In the genomic region with DNA sequence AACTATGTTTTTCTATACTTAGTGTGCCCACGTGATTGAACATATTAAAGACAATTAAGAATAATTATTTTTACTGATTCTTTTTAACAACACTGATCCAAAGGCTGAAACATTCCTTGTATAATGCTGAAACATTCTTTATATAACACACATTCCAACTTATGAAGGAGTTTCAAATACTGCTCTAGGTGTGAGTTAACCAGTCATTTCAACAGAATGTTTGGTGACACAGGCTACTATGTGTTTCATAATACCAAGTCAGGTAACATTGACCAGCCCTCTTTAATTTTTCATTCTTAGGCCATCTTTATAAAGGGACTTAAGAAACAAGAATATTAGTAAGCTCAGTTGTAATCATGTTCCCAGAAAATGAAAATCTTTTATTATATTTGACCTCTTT, we compare ENCODE assay signal across 24 cellular contexts.
DNase-seq lines count a peak whose midpoint lies in the region; ATAC-seq and TF ChIP-seq lines count a peak whose summit lies in the region.
"Had no signal": no experiment of that assay in that cellular context is flagged by ENCODE, and none has a peak within 500 bp of the region (broad histone marks: within the 10 kb centered on the region; RNA-seq: fewer than 3 reads in every experiment).

No MANE protein-coding gene starts in this region.

- H3K4me3 Mint-ChIP-seq in HFFc6: no peak overlapping the region; the same call in 1 of the 2 replicates
- H3K4me3 Mint-ChIP-seq: activated CD4-positive, alpha-beta memory T cell treated with anti-CD3 and anti-CD28 coated beads for 36 hours; CD14-positive monocyte; stimulated activated naive CD8-positive, alpha-beta T cell treated with anti-CD3 and anti-CD28 coated beads, Interleukin-15, amount 100 ng/mL, for 72 hours; T-cell had no signal

- H3K36me3 Mint-ChIP-seq in HFFc6 (ENCODE audit: low read depth): no peaks in the 10 kb centered on the region

- no peaks in the 10 kb centered on the region for H3K9me3 Mint-ChIP-seq in HFFc6
- H3K9me3 Mint-ChIP-seq: activated CD4-positive, alpha-beta memory T cell treated with anti-CD3 and anti-CD28 coated beads for 36 hours; CD14-positive monocyte; stimulated activated naive CD8-positive, alpha-beta T cell treated with anti-CD3 and anti-CD28 coated beads, Interleukin-15, amount 100 ng/mL, for 72 hours; T-cell had no signal

- no peaks in the 10 kb centered on the region for H3K27me3 ChIP-seq in foreskin keratinocyte
- H3K27me3 ChIP-seq: tibial artery had no signal

- DNase-seq in HFFc6 (no peak), astrocyte of the hippocampus (ENCODE audit: low read depth, low spot score) (peak; percentile 45), foreskin keratinocyte (peak; percentile 37 to 64), renal cortical epithelial cell (ENCODE audit: low read depth) (peak; percentile 84), caudate nucleus (lab: John Stamatoyannopoulos, UW) (no peak)
- DNase-seq: activated CD4-positive, alpha-beta memory T cell treated with anti-CD3 and anti-CD28 coated beads for 36 hours; activated effector memory CD4-positive, alpha-beta T cell treated with Interleukin-2 at 50 U/mL for 16 hours; head of caudate nucleus; left ventricle myocardium superior; MV-4-11; NCI-H1694; NCI-H524 treated with DMSO at 0.1 percent for 48 hours; NK-92 treated with Interleukin-12 subunit alpha and Interleukin-12 subunit beta, amount 100 ng/mL, for 24 hours; SIG-M5; stimulated activated naive CD8-positive, alpha-beta T cell treated with anti-CD3 and anti-CD28 coated beads, Interleukin-15, amount 100 ng/mL, for 72 hours; T-cell; tibial artery had no signal

- no peaks in the 10 kb centered on the region for H3K27me3 Mint-ChIP-seq in HFFc6 (ENCODE audit: insufficient read depth)
- H3K27me3 Mint-ChIP-seq: activated CD4-positive, alpha-beta memory T cell treated with anti-CD3 and anti-CD28 coated beads for 36 hours; stimulated activated naive CD8-positive, alpha-beta T cell treated with anti-CD3 and anti-CD28 coated beads, Interleukin-15, amount 100 ng/mL, for 72 hours; T-cell had no signal

- H3K27ac Mint-ChIP-seq in HFFc6: peak overlapping the region; percentile 54; the same call in 1 of the 2 replicates
- H3K27ac Mint-ChIP-seq: activated CD4-positive, alpha-beta memory T cell treated with anti-CD3 and anti-CD28 coated beads for 36 hours; CD14-positive monocyte; stimulated activated naive CD8-positive, alpha-beta T cell treated with anti-CD3 and anti-CD28 coated beads, Interleukin-15, amount 100 ng/mL, for 72 hours; T-cell had no signal

- ATAC-seq in foreskin keratinocyte: peak; percentile 60
- ATAC-seq in GM21737 (IDR thresholded peaks at IDR 0.05; ENCODE audit: unreplicated experiment): no peak
- ATAC-seq in HG03378 (IDR thresholded peaks at IDR 0.05; ENCODE audit: unreplicated experiment): no peak
- no peak for ATAC-seq in HG03520 (IDR thresholded peaks at IDR 0.05; ENCODE audit: unreplicated experiment)
- ATAC-seq: sciatic nerve; stimulated activated naive CD8-positive, alpha-beta T cell treated with anti-CD3 and anti-CD28 coated beads, Interleukin-15, amount 100 ng/mL, for 72 hours; T-cell had no signal

- H3K27ac ChIP-seq in foreskin keratinocyte (peak overlapping the region; percentile 24), caudate nucleus (ENCODE audit: low read depth, low read length) (no peak overlapping the region)
- H3K27ac ChIP-seq: KMS-11, PC-9, tibial artery had no signal

- TF ChIP-seq CTCF in HFFc6 (IDR thresholded peaks at IDR 0.05): no peak
- TF ChIP-seq CTCF in foreskin keratinocyte (conservative IDR thresholded peaks at IDR 0.05): no peak

- peaks cover 25% of the 10 kb centered on the region for H3K4me1 Mint-ChIP-seq in HFFc6 (ENCODE audit: low read depth)
- H3K4me1 Mint-ChIP-seq: CD14-positive monocyte; stimulated activated naive CD8-positive, alpha-beta T cell treated with anti-CD3 and anti-CD28 coated beads, Interleukin-15, amount 100 ng/mL, for 72 hours; T-cell had no signal

- peaks cover 23% of the 10 kb centered on the region for H3K4me1 ChIP-seq in foreskin keratinocyte

Comparison
In these comparisons a context has a peak if more than half of its experiments do, and no peak if none do; other contexts are left out.
1. DNase-seq: peak in astrocyte of the hippocampus (single experiment), foreskin keratinocyte (2 of 2) and renal cortical epithelial cell (single experiment); none in HFFc6 (single experiment) and caudate nucleus (0 of 61).